ENCODE assay signal across 13 cellular contexts in the genomic region with DNA sequence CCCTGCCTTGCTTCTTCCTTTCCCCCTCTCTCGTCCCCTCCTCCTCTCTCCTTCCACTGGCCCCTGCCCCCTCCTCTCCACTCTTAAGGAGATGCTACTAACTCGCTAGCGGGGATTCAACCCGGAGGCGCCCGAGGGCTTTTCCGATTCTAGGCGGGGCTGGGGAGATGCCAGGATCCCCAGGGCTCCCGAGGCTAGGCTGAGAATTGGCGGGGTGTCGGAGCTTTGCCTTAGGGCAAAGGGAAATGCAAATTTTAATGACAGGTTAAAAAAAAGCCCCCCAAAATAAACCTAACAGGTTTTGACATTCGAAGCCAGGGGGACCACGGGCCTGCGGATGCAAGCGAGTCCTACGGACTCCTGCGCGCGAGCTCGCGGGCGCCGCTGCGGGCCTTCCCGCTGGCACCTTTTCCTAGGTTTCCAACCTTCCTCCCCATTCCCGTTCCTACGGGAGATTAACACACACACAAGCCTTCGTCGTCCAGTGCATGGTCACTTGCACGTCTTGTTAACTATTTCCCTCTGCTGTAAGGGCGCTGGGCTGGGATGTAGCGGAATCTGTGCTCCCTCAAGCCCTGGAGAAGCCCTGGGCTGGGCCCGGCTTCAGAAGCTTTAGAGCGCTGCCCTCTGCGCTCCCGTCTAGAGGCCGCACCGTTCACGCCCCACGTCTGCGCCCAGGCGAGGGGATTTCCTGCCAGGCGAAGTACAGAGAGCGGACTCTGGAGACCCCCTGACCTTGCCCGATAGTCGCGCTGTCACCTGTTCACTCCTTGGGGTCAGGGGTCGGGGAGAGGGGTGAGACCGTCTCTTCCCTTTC. TPM values are rescaled to one million over a fixed set of nuclear protein-coding genes. Genes with fewer than 3 reads are reported as not detected.
DNase-seq lines count a peak whose midpoint lies in the region; ATAC-seq and TF ChIP-seq lines count a peak whose summit lies in the region.
"Had no signal": no experiment of that assay in that cellular context is flagged by ENCODE, and none has a peak within 500 bp of the region (broad histone marks: within the 10 kb centered on the region; RNA-seq: fewer than 3 reads in every experiment).

No MANE protein-coding gene starts in this region.

- H3K4me3 ChIP-seq in HUES6 (ENCODE audit: low read depth, low read length) (peak overlapping the region; percentile 63), hepatocyte (no peak overlapping the region), stomach (peak overlapping the region in 1 of 4 donors; percentile 50)
- H3K4me3 ChIP-seq: GM12878 had no signal

- intact Hi-C loops in activated naive CD4-positive, alpha-beta T cell treated with anti-CD3 and anti-CD28 coated beads for 36 hours (cut with micrococcal nuclease) = loop anchor here (10.0 kb wide), 1 partner anchor 736 kb away; no protein-coding TSS in a partner anchor
- intact Hi-C loops in stomach (cut with DNase I; ENCODE audit: low total_unique reads) = no loop called here

- H2AFZ ChIP-seq in hepatocyte = no peak overlapping the region

- H3K9me3 ChIP-seq in HUES6 (ENCODE audit: control insufficient read depth, insufficient read depth, low read depth, low read length) = no peaks in the 10 kb centered on the region
- no peaks in the 10 kb centered on the region for H3K9me3 ChIP-seq in hepatocyte (ENCODE audit: low read depth)
- no peaks in the 10 kb centered on the region for H3K9me3 ChIP-seq in stomach
- H3K9me3 ChIP-seq: vagina had no signal

- no peak overlapping the region for H3K27ac ChIP-seq in HUES6 (ENCODE audit: low read depth, low read length)
- peak overlapping the region; percentile 79 for H3K27ac ChIP-seq in hepatocyte
- H3K27ac ChIP-seq in stomach = no peak overlapping the region
- H3K27ac ChIP-seq: vagina had no signal

- peak overlapping the region; percentile 92 for H3K4me2 ChIP-seq in hepatocyte

- H3K79me2 ChIP-seq in hepatocyte = no peaks in the 10 kb centered on the region

- peaks cover 100% of the 10 kb centered on the region for H3K27me3 ChIP-seq in HUES6 (ENCODE audit: control insufficient read depth, insufficient read depth, low read length)
- H3K27me3 ChIP-seq in hepatocyte = peaks cover 97% of the 10 kb centered on the region
- peaks cover 55 to 100% (median 100%) of the 10 kb centered on the region in 3 donors for H3K27me3 ChIP-seq in stomach

- CTCF ChIA-PET in activated naive CD4-positive, alpha-beta T cell treated with anti-CD3 and anti-CD28 coated beads for 36 hours (lab: Charles Lee) = no interaction called here

- peak overlapping the region; percentile 49 for H3K4me3 Mint-ChIP-seq in activated naive CD4-positive, alpha-beta T cell treated with anti-CD3 and anti-CD28 coated beads, Interleukin-2, amount 50 U/mL, for 24 hours
- no peak overlapping the region for H3K4me3 Mint-ChIP-seq in activated naive CD4-positive, alpha-beta T cell treated with anti-CD3 and anti-CD28 coated beads for 36 hours
- H3K4me3 Mint-ChIP-seq in stimulated activated effector memory CD8-positive, alpha-beta T cell treated with anti-CD3 and anti-CD28 coated beads, Interleukin-12 subunit alpha, Interleukin-12 subunit beta, amount 100 ng/mL, for 72 hours = peak overlapping the region; percentile 27

- no peak overlapping the region for H3K9ac ChIP-seq in HUES6 (ENCODE audit: low read length)

- peaks cover 41% of the 10 kb centered on the region for H3K4me1 ChIP-seq in HUES6 (ENCODE audit: control insufficient read depth, insufficient read depth, low read length)
- peaks cover 23% of the 10 kb centered on the region for H3K4me1 ChIP-seq in hepatocyte (ENCODE audit: insufficient read depth)
- H3K4me1 ChIP-seq in stomach = peaks cover 21 to 43% (median 31%) of the 10 kb centered on the region in 4 donors

- H3K36me3 Mint-ChIP-seq in activated naive CD4-positive, alpha-beta T cell treated with anti-CD3 and anti-CD28 coated beads, Interleukin-2, amount 50 U/mL, for 24 hours = no peaks in the 10 kb centered on the region
- no peaks in the 10 kb centered on the region for H3K36me3 Mint-ChIP-seq in activated naive CD4-positive, alpha-beta T cell treated with anti-CD3 and anti-CD28 coated beads for 36 hours (ENCODE audit: low read depth)
- H3K36me3 Mint-ChIP-seq in stimulated activated effector memory CD8-positive, alpha-beta T cell treated with anti-CD3 and anti-CD28 coated beads, Interleukin-12 subunit alpha, Interleukin-12 subunit beta, amount 100 ng/mL, for 72 hours = no peaks in the 10 kb centered on the region

- TF ChIP-seq CTCF in hepatocyte (IDR thresholded peaks at IDR 0.05; ENCODE audit: poor library complexity) (no peak), stomach (IDR thresholded peaks at IDR 0.05) (no peak)

- peaks cover 67% of the 10 kb centered on the region for H3K27me3 Mint-ChIP-seq in activated naive CD4-positive, alpha-beta T cell treated with anti-CD3 and anti-CD28 coated beads, Interleukin-2, amount 50 U/mL, for 24 hours
- H3K27me3 Mint-ChIP-seq in activated naive CD4-positive, alpha-beta T cell treated with anti-CD3 and anti-CD28 coated beads for 36 hours (ENCODE audit: low read depth) = peaks cover 89% of the 10 kb centered on the region

- H4K20me1 ChIP-seq in hepatocyte (ENCODE audit: insufficient read depth, poor library complexity, severe bottlenecking) = no peaks in the 10 kb centered on the region

- no peaks in the 10 kb centered on the region for H3K9me3 Mint-ChIP-seq in activated naive CD4-positive, alpha-beta T cell treated with anti-CD3 and anti-CD28 coated beads, Interleukin-2, amount 50 U/mL, for 24 hours
- H3K9me3 Mint-ChIP-seq in activated naive CD4-positive, alpha-beta T cell treated with anti-CD3 and anti-CD28 coated beads for 36 hours = no peaks in the 10 kb centered on the region
- no peaks in the 10 kb centered on the region for H3K9me3 Mint-ChIP-seq in stimulated activated effector memory CD8-positive, alpha-beta T cell treated with anti-CD3 and anti-CD28 coated beads, Interleukin-12 subunit alpha, Interleukin-12 subunit beta, amount 100 ng/mL, for 72 hours

- H3K36me3 ChIP-seq in HUES6 (ENCODE audit: control insufficient read depth, insufficient read depth, low read length) = no peaks in the 10 kb centered on the region
- H3K36me3 ChIP-seq in hepatocyte (replicated peaks; ENCODE audit: insufficient read depth, low read depth) = no peaks in the 10 kb centered on the region
- H3K36me3 ChIP-seq in stomach = no peaks in the 10 kb centered on the region
- H3K36me3 ChIP-seq: vagina had no signal

- TF ChIP-seq POLR2A in stomach (IDR thresholded peaks at IDR 0.05) = no peak

- no peak for ATAC-seq in stimulated activated effector memory CD8-positive, alpha-beta T cell treated with anti-CD3 and anti-CD28 coated beads, Interleukin-12 subunit alpha, Interleukin-12 subunit beta, amount 100 ng/mL, for 72 hours
- ATAC-seq in HG03432 (IDR thresholded peaks at IDR 0.05; ENCODE audit: unreplicated experiment) = no peak

- H3K4me1 Mint-ChIP-seq in activated naive CD4-positive, alpha-beta T cell treated with anti-CD3 and anti-CD28 coated beads, Interleukin-2, amount 50 U/mL, for 24 hours = peaks cover 16% of the 10 kb centered on the region
- H3K4me1 Mint-ChIP-seq in activated naive CD4-positive, alpha-beta T cell treated with anti-CD3 and anti-CD28 coated beads for 36 hours (ENCODE audit: low read depth) = peaks cover 13% of the 10 kb centered on the region
- peaks cover 20% of the 10 kb centered on the region for H3K4me1 Mint-ChIP-seq in stimulated activated effector memory CD8-positive, alpha-beta T cell treated with anti-CD3 and anti-CD28 coated beads, Interleukin-12 subunit alpha, Interleukin-12 subunit beta, amount 100 ng/mL, for 72 hours

- 4% methylated on average over 47 of the region's 49 CpGs for WGBS in hepatocyte (ENCODE audit: low lambda C conversion rate, missing lambda C conversion rate)
- WGBS in stomach, 5 donors = 5 to 7% (median 6%) methylated on average over 36 to 49 of the region's 49 CpGs

- DNase-seq in activated naive CD4-positive, alpha-beta T cell treated with anti-CD3 and anti-CD28 coated beads for 36 hours = no peak
- DNase-seq in hepatocyte (ENCODE audit: low spot score) (no peak), SIG-M5 (lab: John Stamatoyannopoulos, UW) (no peak), stomach (no peak)
- no peak for DNase-seq in stimulated activated effector memory CD8-positive, alpha-beta T cell treated with anti-CD3 and anti-CD28 coated beads, Interleukin-12 subunit alpha, Interleukin-12 subunit beta, amount 100 ng/mL, for 72 hours (ENCODE audit: low spot score in 2 of 2)
- DNase-seq: hippocampal formation had no signal

- TF ChIP-seq EP300 in stomach (IDR thresholded peaks at IDR 0.05) = no peak

- H3K9me2 ChIP-seq in hepatocyte (replicated peaks; ENCODE audit: insufficient read depth) = no peaks in the 10 kb centered on the region

- H3K27ac Mint-ChIP-seq in activated naive CD4-positive, alpha-beta T cell treated with anti-CD3 and anti-CD28 coated beads, Interleukin-2, amount 50 U/mL, for 24 hours = no peak overlapping the region
- H3K27ac Mint-ChIP-seq in activated naive CD4-positive, alpha-beta T cell treated with anti-CD3 and anti-CD28 coated beads for 36 hours = no peak overlapping the region
- no peak overlapping the region for H3K27ac Mint-ChIP-seq in stimulated activated effector memory CD8-positive, alpha-beta T cell treated with anti-CD3 and anti-CD28 coated beads, Interleukin-12 subunit alpha, Interleukin-12 subunit beta, amount 100 ng/mL, for 72 hours

RNA-seq across cellular contexts. Expression of a gene that starts 0.7 kb away (rescaled TPM):
- total RNA-seq in activated naive CD4-positive, alpha-beta T cell treated with anti-CD3 and anti-CD28 coated beads for 36 hours = not detected
- total RNA-seq in hepatocyte (2.9 and 3.8 TPM in 2 replicates), stomach (not detected)
- polyA plus RNA-seq in hepatocyte (1.3 and 1.9 TPM in 2 replicates), stomach (not detected)
- total RNA-seq: GM12878, LHCN-M2, mononuclear cell, vagina had no signal
- polyA plus RNA-seq: GM12878 had no signal
